1 cellular context compared by ENCODE assay signal in the genomic region with DNA sequence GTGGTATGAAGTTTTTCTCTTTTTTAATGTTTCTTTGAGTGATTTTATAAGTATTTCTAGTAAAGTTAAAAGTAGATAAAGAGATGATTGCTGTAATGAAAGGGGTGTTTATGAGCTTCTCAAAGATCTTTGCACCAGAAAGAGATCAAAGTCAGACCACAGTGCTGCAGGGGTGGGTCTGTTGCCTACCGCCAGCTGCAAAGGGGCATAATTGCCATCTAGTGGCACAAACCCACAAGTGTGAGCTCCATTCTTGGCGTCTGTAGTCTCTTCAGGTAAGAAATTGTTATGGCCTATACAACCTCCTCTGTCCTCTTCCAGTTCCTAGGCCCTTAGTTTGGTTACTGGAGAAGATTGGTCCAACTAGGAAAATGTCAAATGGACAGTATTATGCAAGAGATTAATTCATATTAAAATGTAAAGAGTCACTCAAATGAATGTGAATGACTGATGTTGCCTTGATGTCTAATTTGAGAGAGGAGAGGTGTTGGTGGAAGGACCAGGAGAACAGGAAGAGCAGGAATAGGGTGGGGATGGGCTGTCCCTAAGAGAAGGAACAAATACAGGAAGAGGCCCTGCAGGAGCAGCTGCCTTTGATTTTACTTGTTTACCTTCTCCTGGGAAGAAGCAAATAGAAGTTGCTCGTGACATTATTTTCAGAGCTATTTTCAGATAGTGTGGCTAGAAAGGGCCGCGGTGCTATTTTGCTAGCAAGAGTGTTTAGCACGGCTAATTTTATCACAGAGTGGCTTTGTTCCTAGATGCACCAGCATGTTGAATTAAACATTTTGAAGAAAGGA.
TF ChIP-seq lines count a peak whose summit lies in the region.

No MANE protein-coding gene starts in this region.

TF ChIP-seq in GM12878, 131 proteins besides CTCF, POLR2A, EP300 and RAD21:
- TF ChIP-seq SMC3 (IDR thresholded peaks at IDR 0.05; ENCODE audit: borderline replicate concordance, low read length) (peak; percentile 60), RUNX3 (IDR thresholded peaks at IDR 0.05; ENCODE audit: low read length) (peak; percentile 54), MTA3 (IDR thresholded peaks at IDR 0.05; ENCODE audit: borderline replicate concordance, low read length) (no peak)
